ENCODE assay signal across 1 cellular context in the genomic region with DNA sequence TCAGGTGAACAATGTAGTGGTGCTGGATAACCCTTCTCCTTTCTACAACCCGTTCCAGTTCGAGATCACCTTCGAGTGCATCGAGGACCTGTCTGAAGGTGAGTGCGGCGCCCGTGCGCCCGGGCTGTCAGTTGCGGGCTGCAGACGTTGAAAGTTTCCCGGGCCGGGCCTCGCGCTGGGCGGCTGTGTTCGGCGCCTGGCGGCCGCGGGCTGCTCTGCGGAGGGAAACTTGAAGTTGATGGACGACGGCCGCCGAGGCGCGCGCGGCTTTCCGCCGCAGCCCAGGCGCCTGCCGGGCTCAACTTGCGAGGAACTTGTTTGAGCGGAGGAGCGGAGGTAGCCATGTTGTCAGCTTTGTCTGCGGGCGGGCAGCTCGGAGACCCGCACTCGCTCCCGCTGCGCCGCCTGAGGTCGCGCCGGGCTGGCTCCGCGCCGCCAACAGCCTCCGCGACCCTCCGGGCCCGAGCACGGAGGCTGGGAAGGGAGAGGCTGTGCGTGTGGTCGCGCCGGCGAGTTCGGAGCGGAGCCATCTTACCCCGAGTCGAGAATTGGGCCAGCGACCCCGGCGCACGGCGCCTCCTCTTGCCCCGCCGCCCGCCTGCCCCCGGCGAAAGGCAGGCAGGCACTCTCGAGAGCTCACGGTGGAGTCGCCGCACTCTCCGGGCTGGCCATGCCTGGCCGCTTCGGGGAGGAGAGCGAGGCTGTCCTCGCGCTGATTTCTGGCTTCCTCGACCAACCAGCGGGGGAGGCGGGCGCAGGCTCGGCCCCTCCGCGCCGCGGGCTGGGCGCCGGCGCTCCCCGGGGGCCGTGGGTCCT.
TF ChIP-seq lines count a peak whose summit lies in the region.

No MANE protein-coding gene starts in this region.

TF ChIP-seq in K562, 482 proteins besides CTCF, POLR2A, EP300 and RAD21 (continued from another document and continues in another):
- peak; percentile 16 for TF ChIP-seq TBP (optimal IDR thresholded peaks at IDR 0.05; ENCODE audit: low read depth, low read length)
- TF ChIP-seq ZNF239 (CRISPR knock-in tag; IDR thresholded peaks at IDR 0.05), result no peak
- TF ChIP-seq, protein P1, sequence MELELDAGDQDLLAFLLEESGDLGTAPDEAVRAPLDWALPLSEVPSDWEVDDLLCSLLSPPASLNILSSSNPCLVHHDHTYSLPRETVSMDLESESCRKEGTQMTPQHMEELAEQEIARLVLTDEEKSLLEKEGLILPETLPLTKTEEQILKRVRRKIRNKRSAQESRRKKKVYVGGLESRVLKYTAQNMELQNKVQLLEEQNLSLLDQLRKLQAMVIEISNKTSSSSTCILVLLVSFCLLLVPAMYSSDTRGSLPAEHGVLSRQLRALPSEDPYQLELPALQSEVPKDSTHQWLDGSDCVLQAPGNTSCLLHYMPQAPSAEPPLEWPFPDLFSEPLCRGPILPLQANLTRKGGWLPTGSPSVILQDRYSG (tag; conservative IDR thresholded peaks at IDR 0.05; ENCODE audit: low read depth), result no peak
- TF ChIP-seq SIN3A (IDR thresholded peaks at IDR 0.05; ENCODE audit: borderline replicate concordance in 2 of 2, control insufficient read depth in 1 of 2, low read depth in 2 of 2, low read length in 2 of 2), result peak in 1 of 2 experiments; percentile 8; a peak in 1 of 4 replicates
- TF ChIP-seq, protein P2, sequence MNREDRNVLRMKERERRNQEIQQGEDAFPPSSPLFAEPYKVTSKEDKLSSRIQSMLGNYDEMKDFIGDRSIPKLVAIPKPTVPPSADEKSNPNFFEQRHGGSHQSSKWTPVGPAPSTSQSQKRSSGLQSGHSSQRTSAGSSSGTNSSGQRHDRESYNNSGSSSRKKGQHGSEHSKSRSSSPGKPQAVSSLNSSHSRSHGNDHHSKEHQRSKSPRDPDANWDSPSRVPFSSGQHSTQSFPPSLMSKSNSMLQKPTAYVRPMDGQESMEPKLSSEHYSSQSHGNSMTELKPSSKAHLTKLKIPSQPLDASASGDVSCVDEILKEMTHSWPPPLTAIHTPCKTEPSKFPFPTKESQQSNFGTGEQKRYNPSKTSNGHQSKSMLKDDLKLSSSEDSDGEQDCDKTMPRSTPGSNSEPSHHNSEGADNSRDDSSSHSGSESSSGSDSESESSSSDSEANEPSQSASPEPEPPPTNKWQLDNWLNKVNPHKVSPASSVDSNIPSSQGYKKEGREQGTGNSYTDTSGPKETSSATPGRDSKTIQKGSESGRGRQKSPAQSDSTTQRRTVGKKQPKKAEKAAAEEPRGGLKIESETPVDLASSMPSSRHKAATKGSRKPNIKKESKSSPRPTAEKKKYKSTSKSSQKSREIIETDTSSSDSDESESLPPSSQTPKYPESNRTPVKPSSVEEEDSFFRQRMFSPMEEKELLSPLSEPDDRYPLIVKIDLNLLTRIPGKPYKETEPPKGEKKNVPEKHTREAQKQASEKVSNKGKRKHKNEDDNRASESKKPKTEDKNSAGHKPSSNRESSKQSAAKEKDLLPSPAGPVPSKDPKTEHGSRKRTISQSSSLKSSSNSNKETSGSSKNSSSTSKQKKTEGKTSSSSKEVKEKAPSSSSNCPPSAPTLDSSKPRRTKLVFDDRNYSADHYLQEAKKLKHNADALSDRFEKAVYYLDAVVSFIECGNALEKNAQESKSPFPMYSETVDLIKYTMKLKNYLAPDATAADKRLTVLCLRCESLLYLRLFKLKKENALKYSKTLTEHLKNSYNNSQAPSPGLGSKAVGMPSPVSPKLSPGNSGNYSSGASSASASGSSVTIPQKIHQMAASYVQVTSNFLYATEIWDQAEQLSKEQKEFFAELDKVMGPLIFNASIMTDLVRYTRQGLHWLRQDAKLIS (CRISPR knock-in tag; IDR thresholded peaks at IDR 0.05), result peak; percentile 84; the same call in 1 of the 2 replicates
- TF ChIP-seq MTA2 (IDR thresholded peaks at IDR 0.05; ENCODE audit: low read depth), result no peak
- TF ChIP-seq, protein P3, sequence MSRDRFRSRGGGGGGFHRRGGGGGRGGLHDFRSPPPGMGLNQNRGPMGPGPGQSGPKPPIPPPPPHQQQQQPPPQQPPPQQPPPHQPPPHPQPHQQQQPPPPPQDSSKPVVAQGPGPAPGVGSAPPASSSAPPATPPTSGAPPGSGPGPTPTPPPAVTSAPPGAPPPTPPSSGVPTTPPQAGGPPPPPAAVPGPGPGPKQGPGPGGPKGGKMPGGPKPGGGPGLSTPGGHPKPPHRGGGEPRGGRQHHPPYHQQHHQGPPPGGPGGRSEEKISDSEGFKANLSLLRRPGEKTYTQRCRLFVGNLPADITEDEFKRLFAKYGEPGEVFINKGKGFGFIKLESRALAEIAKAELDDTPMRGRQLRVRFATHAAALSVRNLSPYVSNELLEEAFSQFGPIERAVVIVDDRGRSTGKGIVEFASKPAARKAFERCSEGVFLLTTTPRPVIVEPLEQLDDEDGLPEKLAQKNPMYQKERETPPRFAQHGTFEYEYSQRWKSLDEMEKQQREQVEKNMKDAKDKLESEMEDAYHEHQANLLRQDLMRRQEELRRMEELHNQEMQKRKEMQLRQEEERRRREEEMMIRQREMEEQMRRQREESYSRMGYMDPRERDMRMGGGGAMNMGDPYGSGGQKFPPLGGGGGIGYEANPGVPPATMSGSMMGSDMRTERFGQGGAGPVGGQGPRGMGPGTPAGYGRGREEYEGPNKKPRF (IDR thresholded peaks at IDR 0.05; ENCODE audit: low read depth, low read length), result no peak
- peak; percentile 44 for TF ChIP-seq MEIS2 (IDR thresholded peaks at IDR 0.05; ENCODE audit: partially characterized antibody)
- TF ChIP-seq, protein P4, sequence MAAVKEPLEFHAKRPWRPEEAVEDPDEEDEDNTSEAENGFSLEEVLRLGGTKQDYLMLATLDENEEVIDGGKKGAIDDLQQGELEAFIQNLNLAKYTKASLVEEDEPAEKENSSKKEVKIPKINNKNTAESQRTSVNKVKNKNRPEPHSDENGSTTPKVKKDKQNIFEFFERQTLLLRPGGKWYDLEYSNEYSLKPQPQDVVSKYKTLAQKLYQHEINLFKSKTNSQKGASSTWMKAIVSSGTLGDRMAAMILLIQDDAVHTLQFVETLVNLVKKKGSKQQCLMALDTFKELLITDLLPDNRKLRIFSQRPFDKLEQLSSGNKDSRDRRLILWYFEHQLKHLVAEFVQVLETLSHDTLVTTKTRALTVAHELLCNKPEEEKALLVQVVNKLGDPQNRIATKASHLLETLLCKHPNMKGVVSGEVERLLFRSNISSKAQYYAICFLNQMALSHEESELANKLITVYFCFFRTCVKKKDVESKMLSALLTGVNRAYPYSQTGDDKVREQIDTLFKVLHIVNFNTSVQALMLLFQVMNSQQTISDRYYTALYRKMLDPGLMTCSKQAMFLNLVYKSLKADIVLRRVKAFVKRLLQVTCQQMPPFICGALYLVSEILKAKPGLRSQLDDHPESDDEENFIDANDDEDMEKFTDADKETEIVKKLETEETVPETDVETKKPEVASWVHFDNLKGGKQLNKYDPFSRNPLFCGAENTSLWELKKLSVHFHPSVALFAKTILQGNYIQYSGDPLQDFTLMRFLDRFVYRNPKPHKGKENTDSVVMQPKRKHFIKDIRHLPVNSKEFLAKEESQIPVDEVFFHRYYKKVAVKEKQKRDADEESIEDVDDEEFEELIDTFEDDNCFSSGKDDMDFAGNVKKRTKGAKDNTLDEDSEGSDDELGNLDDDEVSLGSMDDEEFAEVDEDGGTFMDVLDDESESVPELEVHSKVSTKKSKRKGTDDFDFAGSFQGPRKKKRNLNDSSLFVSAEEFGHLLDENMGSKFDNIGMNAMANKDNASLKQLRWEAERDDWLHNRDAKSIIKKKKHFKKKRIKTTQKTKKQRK (IDR thresholded peaks at IDR 0.05; ENCODE audit: borderline replicate concordance, low read depth, low read length), result 0 out of 2 replicates have a peak, but pooled peaks have one; percentile 7
- no peak for TF ChIP-seq SMARCA5 (IDR thresholded peaks at IDR 0.05)
- TF ChIP-seq KAT7 (CRISPR knock-in tag; IDR thresholded peaks at IDR 0.05; ENCODE audit: borderline replicate concordance), result peak; percentile 71; the same call in 1 of the 2 replicates
- peak; percentile 33 for TF ChIP-seq SAP30 (IDR thresholded peaks at IDR 0.05; ENCODE audit: borderline replicate concordance, insufficient read depth, low read depth, low read length, poor library complexity, severe bottlenecking)
- TF ChIP-seq, protein P5, sequence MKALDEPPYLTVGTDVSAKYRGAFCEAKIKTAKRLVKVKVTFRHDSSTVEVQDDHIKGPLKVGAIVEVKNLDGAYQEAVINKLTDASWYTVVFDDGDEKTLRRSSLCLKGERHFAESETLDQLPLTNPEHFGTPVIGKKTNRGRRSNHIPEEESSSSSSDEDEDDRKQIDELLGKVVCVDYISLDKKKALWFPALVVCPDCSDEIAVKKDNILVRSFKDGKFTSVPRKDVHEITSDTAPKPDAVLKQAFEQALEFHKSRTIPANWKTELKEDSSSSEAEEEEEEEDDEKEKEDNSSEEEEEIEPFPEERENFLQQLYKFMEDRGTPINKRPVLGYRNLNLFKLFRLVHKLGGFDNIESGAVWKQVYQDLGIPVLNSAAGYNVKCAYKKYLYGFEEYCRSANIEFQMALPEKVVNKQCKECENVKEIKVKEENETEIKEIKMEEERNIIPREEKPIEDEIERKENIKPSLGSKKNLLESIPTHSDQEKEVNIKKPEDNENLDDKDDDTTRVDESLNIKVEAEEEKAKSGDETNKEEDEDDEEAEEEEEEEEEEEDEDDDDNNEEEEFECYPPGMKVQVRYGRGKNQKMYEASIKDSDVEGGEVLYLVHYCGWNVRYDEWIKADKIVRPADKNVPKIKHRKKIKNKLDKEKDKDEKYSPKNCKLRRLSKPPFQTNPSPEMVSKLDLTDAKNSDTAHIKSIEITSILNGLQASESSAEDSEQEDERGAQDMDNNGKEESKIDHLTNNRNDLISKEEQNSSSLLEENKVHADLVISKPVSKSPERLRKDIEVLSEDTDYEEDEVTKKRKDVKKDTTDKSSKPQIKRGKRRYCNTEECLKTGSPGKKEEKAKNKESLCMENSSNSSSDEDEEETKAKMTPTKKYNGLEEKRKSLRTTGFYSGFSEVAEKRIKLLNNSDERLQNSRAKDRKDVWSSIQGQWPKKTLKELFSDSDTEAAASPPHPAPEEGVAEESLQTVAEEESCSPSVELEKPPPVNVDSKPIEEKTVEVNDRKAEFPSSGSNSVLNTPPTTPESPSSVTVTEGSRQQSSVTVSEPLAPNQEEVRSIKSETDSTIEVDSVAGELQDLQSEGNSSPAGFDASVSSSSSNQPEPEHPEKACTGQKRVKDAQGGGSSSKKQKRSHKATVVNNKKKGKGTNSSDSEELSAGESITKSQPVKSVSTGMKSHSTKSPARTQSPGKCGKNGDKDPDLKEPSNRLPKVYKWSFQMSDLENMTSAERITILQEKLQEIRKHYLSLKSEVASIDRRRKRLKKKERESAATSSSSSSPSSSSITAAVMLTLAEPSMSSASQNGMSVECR (CRISPR knock-in tag; IDR thresholded peaks at IDR 0.05), result peak; percentile 61; the same call in 1 of the 2 replicates
- TF ChIP-seq ZNF551 (CRISPR knock-in tag; IDR thresholded peaks at IDR 0.05), result no peak
- peak; percentile 47 for TF ChIP-seq RBM22 (IDR thresholded peaks at IDR 0.05; ENCODE audit: low read depth, low read length, poor library complexity, severe bottlenecking)
- TF ChIP-seq TGIF2 (CRISPR knock-in tag; IDR thresholded peaks at IDR 0.05), result peak; percentile 54; the same call in 1 of the 2 replicates
